ENCODE assay signal across 1 cellular context in genomic region chr6:166539011-166539385, GRCh38. TPM values are rescaled to one million over a fixed set of nuclear protein-coding genes. Genes with fewer than 3 reads are reported as not detected.
"Had no signal": no experiment of that assay in that cellular context is flagged by ENCODE, and none has a peak within 500 bp of the region (broad histone marks: within the 10 kb centered on the region; RNA-seq: fewer than 3 reads in every experiment).

No MANE protein-coding gene starts in this region.

RNA-seq across cellular contexts. Expression of gene RAMACL, which starts 47.5 kb away (rescaled TPM):
- total RNA-seq: activated T-helper 2 cell treated with anti-CD3 and anti-CD28 coated beads, Interferon-gamma antibody, Interleukin-2, Interleukin-4, amounts not matched to agents 10 μg/mL and 5 μg/mL and 100 μg/mL, durations not matched to agents 14 hours and 24 hours and 36 hours had no signal
